Comparison of ENCODE assay signal across 10 cellular contexts in the genomic region with DNA sequence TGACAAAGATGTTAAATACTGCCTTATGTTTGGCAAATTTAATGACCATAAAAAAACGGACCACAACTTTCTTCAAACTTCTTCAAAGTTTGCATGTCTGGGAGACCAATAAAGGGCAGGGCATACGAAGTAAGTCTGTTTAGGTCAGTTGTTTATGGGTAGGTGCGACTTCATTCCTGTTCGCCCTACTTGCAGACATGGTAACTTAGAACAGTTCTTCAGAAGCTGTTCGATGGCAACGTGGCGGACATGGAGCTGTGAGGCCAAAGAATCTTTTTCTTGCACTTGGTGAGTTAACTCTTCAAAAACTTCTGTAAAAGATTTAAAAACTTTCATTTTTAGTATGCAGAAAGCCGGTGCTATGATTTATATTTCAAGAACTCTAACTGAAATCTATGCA. TPM values are rescaled to one million over a fixed set of nuclear protein-coding genes. Genes with fewer than 3 reads are reported as not detected.
DNase-seq lines count a peak whose midpoint lies in the region; ATAC-seq and TF ChIP-seq lines count a peak whose summit lies in the region.
"Had no signal": no experiment of that assay in that cellular context is flagged by ENCODE, and none has a peak within 500 bp of the region (broad histone marks: within the 10 kb centered on the region; RNA-seq: fewer than 3 reads in every experiment).

No MANE protein-coding gene starts in this region.

- H3K4me3 Mint-ChIP-seq in activated T-cell treated with anti-CD3 and anti-CD28 coated beads, Interleukin-2, amount 50 U/mL, for 4 hours = peak overlapping the region; percentile 65
- peak overlapping the region; percentile 48 for H3K4me3 Mint-ChIP-seq in stimulated activated memory B cell treated with anti-CD40 and anti-IgM and Interleukin-4, amounts not matched to agents 10 μg/mL and 1 μg/mL and 100 μg/mL, for 72 hours

- peak overlapping the region; percentile 48 for H3K27ac Mint-ChIP-seq in stimulated activated memory B cell treated with anti-CD40 and anti-IgM and Interleukin-4, amounts not matched to agents 10 μg/mL and 1 μg/mL and 100 μg/mL, for 72 hours

- no peak for TF ChIP-seq CTCF in coronary artery (IDR thresholded peaks at IDR 0.05)

- DNase-seq in activated T-cell treated with anti-CD3 and anti-CD28 coated beads, Interleukin-2, amount 50 U/mL, for 4 hours = no peak
- DNase-seq in activated T-cell treated with anti-CD3 and anti-CD28 coated beads, Interleukin-2, amount 50 U/mL, for 1 hour = no peak
- DNase-seq in coronary artery (ENCODE audit: low spot score) (no peak), medulla oblongata (ENCODE audit: extremely low spot score) (no peak), NCI-H2081 treated with DMSO at 0.1 percent for 48 hours (lab: John Stamatoyannopoulos, UW) (no peak)
- DNase-seq: activated CD8-positive, alpha-beta memory T cell treated with anti-CD3 and anti-CD28 coated beads, Interleukin-2, amount 50 U/mL, for 4 hours; NCI-H1436 had no signal

- ATAC-seq in activated T-cell treated with anti-CD3 and anti-CD28 coated beads, Interleukin-2, amount 50 U/mL, for 4 hours = no peak
- ATAC-seq in HG03108 (IDR thresholded peaks at IDR 0.05; ENCODE audit: unreplicated experiment) = peak; percentile 5
- ATAC-seq in stimulated activated memory B cell treated with anti-CD40 and anti-IgM and Interleukin-4, amounts not matched to agents 10 μg/mL and 1 μg/mL and 100 μg/mL, for 72 hours = no peak
- ATAC-seq in GM19328 (IDR thresholded peaks at IDR 0.05; ENCODE audit: unreplicated experiment) = no peak

- no peaks in the 10 kb centered on the region for H3K27me3 Mint-ChIP-seq in activated T-cell treated with anti-CD3 and anti-CD28 coated beads, Interleukin-2, amount 50 U/mL, for 4 hours (ENCODE audit: low read depth)
- H3K27me3 Mint-ChIP-seq in stimulated activated memory B cell treated with anti-CD40 and anti-IgM and Interleukin-4, amounts not matched to agents 10 μg/mL and 1 μg/mL and 100 μg/mL, for 72 hours = no peaks in the 10 kb centered on the region

- H3K4me3 ChIP-seq in coronary artery = peak overlapping the region; percentile 62

- no peaks in the 10 kb centered on the region for H3K9me3 Mint-ChIP-seq in activated T-cell treated with anti-CD3 and anti-CD28 coated beads, Interleukin-2, amount 50 U/mL, for 4 hours
- no peaks in the 10 kb centered on the region for H3K9me3 Mint-ChIP-seq in stimulated activated memory B cell treated with anti-CD40 and anti-IgM and Interleukin-4, amounts not matched to agents 10 μg/mL and 1 μg/mL and 100 μg/mL, for 72 hours

- H3K4me1 Mint-ChIP-seq in activated T-cell treated with anti-CD3 and anti-CD28 coated beads, Interleukin-2, amount 50 U/mL, for 4 hours (ENCODE audit: low read depth) = peaks cover 74% of the 10 kb centered on the region
- peaks cover 40% of the 10 kb centered on the region for H3K4me1 Mint-ChIP-seq in stimulated activated memory B cell treated with anti-CD40 and anti-IgM and Interleukin-4, amounts not matched to agents 10 μg/mL and 1 μg/mL and 100 μg/mL, for 72 hours

- peaks cover 30% of the 10 kb centered on the region for H3K36me3 Mint-ChIP-seq in activated T-cell treated with anti-CD3 and anti-CD28 coated beads, Interleukin-2, amount 50 U/mL, for 4 hours (ENCODE audit: insufficient read depth)
- peaks cover 21% of the 10 kb centered on the region for H3K36me3 Mint-ChIP-seq in stimulated activated memory B cell treated with anti-CD40 and anti-IgM and Interleukin-4, amounts not matched to agents 10 μg/mL and 1 μg/mL and 100 μg/mL, for 72 hours

- no peak overlapping the region for H3K27ac ChIP-seq in coronary artery

RNA-seq across cellular contexts. Expression of a gene that starts 25.9 kb away (rescaled TPM):
- total RNA-seq in activated T-cell treated with anti-CD3 and anti-CD28 coated beads, Interleukin-2, amount 50 U/mL, for 4 hours = 10 to 100 TPM; 32.6 to 38.7 (median 34.7) TPM
